12 cellular contexts compared by ENCODE assay signal in genomic region chr12:30725739-30726138, GRCh38. TPM values are rescaled to one million over a fixed set of nuclear protein-coding genes. Genes with fewer than 3 reads are reported as not detected.
DNase-seq lines count a peak whose midpoint lies in the region; ATAC-seq and TF ChIP-seq lines count a peak whose summit lies in the region.
"Had no signal": no experiment of that assay in that cellular context is flagged by ENCODE, and none has a peak within 500 bp of the region (broad histone marks: within the 10 kb centered on the region; RNA-seq: fewer than 3 reads in every experiment).

No MANE protein-coding gene starts in this region.

- ATAC-seq in HG03469 (IDR thresholded peaks at IDR 0.05; ENCODE audit: unreplicated experiment), result no peak
- ATAC-seq: activated T-cell treated with anti-CD3 and anti-CD28 coated beads, Interleukin-2, amount 50 U/mL, for 4 hours; naive thymus-derived CD4-positive, alpha-beta T cell had no signal

- H3K27ac Mint-ChIP-seq in nephron progenitor cell, result no peak overlapping the region
- H3K27ac Mint-ChIP-seq: naive thymus-derived CD4-positive, alpha-beta T cell had no signal

- no peak overlapping the region for H3K4me3 Mint-ChIP-seq in nephron progenitor cell
- H3K4me3 Mint-ChIP-seq: activated T-cell treated with anti-CD3 and anti-CD28 coated beads, Interleukin-2, amount 50 U/mL, for 4 hours; naive thymus-derived CD4-positive, alpha-beta T cell had no signal

- no peaks in the 10 kb centered on the region for H3K4me1 Mint-ChIP-seq in nephron progenitor cell

- DNase-seq in EL (peak; percentile 78), RKO (ENCODE audit: low spot score) (peak; percentile 89), epithelial cell of proximal tubule (ENCODE audit: low read depth) (peak; percentile 10), pulmonary artery endothelial cell (ENCODE audit: low read depth, low spot score) (peak; percentile 32), GOT3 (lab: John Stamatoyannopoulos, UW) (no peak), nephron progenitor cell (no peak)
- DNase-seq in stimulated activated CD4-positive, alpha-beta T cell treated with anti-CD3 and anti-CD28 coated beads, Interleukin-15, amount 100 ng/mL, for 24 hours, result no peak
- DNase-seq: activated T-cell treated with anti-CD3 and anti-CD28 coated beads, Interleukin-2, amount 50 U/mL, for 4 hours; DMS79; naive thymus-derived CD4-positive, alpha-beta T cell; stimulated activated naive CD4-positive, alpha-beta T cell had no signal

- H3K27me3 Mint-ChIP-seq in nephron progenitor cell (ENCODE audit: low read depth, poor library complexity), result no peaks in the 10 kb centered on the region
- H3K27me3 Mint-ChIP-seq: naive thymus-derived CD4-positive, alpha-beta T cell had no signal

- no peak for TF ChIP-seq CTCF in epithelial cell of proximal tubule (conservative IDR thresholded peaks at IDR 0.05; ENCODE audit: low read depth, low read length)
- TF ChIP-seq CTCF in nephron progenitor cell (IDR thresholded peaks at IDR 0.05), result no peak

- no peaks in the 10 kb centered on the region for H3K9me3 Mint-ChIP-seq in nephron progenitor cell
- H3K9me3 Mint-ChIP-seq: activated T-cell treated with anti-CD3 and anti-CD28 coated beads, Interleukin-2, amount 50 U/mL, for 4 hours; naive thymus-derived CD4-positive, alpha-beta T cell had no signal

- no peak overlapping the region for H3K4me3 ChIP-seq in epithelial cell of proximal tubule (ENCODE audit: low read depth, low read length)

- peaks cover 43% of the 10 kb centered on the region for H3K36me3 Mint-ChIP-seq in nephron progenitor cell (ENCODE audit: low read depth)

RNA-seq across cellular contexts. Expression of gene CAPRIN2, which starts 29.0 kb away (rescaled TPM):
- total RNA-seq in epithelial cell of proximal tubule (19.8 and 22.7 TPM in 2 replicates), pulmonary artery endothelial cell (24.3 and 30.9 TPM in 2 replicates)

RNA-seq across cellular contexts. Expression of gene IPO8, which starts 30.1 kb away (rescaled TPM):
- total RNA-seq in epithelial cell of proximal tubule (12.5 and 15.0 TPM in 2 replicates), pulmonary artery endothelial cell (44.3 and 57.8 TPM in 2 replicates)

Comparison
In these comparisons a context has a peak if more than half of its experiments do, and no peak if none do; other contexts are left out.
1. DNase-seq: peak in EL (single experiment), RKO (single experiment), epithelial cell of proximal tubule (single experiment) and pulmonary artery endothelial cell (single experiment); none in stimulated activated CD4-positive, alpha-beta T cell treated with anti-CD3 and anti-CD28 coated beads, Interleukin-15, amount 100 ng/mL, for 24 hours (single experiment), GOT3 (single experiment) and nephron progenitor cell (single experiment).